In genomic region chr15:39358441-39359041, GRCh38 we compare ENCODE assay signal across 12 cellular contexts.
DNase-seq lines count a peak whose midpoint lies in the region; ATAC-seq and TF ChIP-seq lines count a peak whose summit lies in the region.
"Had no signal": no experiment of that assay in that cellular context is flagged by ENCODE, and none has a peak within 500 bp of the region (broad histone marks: within the 10 kb centered on the region; RNA-seq: fewer than 3 reads in every experiment).

No MANE protein-coding gene starts in this region.

- CTCF ChIA-PET in activated naive CD4-positive, alpha-beta T cell treated with anti-CD3 and anti-CD28 coated beads for 36 hours (lab: Charles Lee): no interaction called here

- intact Hi-C loops in spleen (cut with DNase I; ENCODE audit: low total_unique reads): no loop called here
- intact Hi-C loops in activated naive CD4-positive, alpha-beta T cell treated with anti-CD3 and anti-CD28 coated beads for 36 hours (cut with micrococcal nuclease): no loop called here

- WGBS in spleen, 5 donors: 34 to 71% (median 53%) methylated on average over 3 of the region's 3 CpGs

- TF ChIP-seq POLR2A in Peyer's patch (IDR thresholded peaks at IDR 0.05) (no peak), spleen (IDR thresholded peaks at IDR 0.05) (no peak)

- H3K27ac ChIP-seq in Peyer's patch: peak overlapping the region in 3 of 4 donors; percentile 21 to 56 (median 22)
- H3K27ac ChIP-seq in spleen: no peak overlapping the region
- H3K27ac ChIP-seq: KMS-11 had no signal

- peak; percentile 49 for ATAC-seq in omental fat pad (ENCODE audit: low FRiP score)
- ATAC-seq in activated naive CD8-positive, alpha-beta T cell treated with anti-CD3 and anti-CD28 coated beads, Interleukin-2, amount 50 U/mL, for 24 hours: no peak

- no peaks in the 10 kb centered on the region for H3K36me3 Mint-ChIP-seq in activated naive CD8-positive, alpha-beta T cell treated with anti-CD3 and anti-CD28 coated beads, Interleukin-2, amount 50 U/mL, for 24 hours (ENCODE audit: low read depth)
- no peaks in the 10 kb centered on the region for H3K36me3 Mint-ChIP-seq in activated naive CD4-positive, alpha-beta T cell treated with anti-CD3 and anti-CD28 coated beads for 36 hours (ENCODE audit: low read depth)
- H3K36me3 Mint-ChIP-seq: activated naive CD8-positive, alpha-beta T cell had no signal

- H3K4me3 ChIP-seq in AG10803 (ENCODE audit: low read length) (no peak overlapping the region), Peyer's patch (no peak overlapping the region), spleen (no peak overlapping the region)

- peak; percentile 70 for DNase-seq in AG10803 (ENCODE audit: low read depth)
- no peak for DNase-seq in Peyer's patch
- peak; percentile 78 for DNase-seq in fibroblast of peridontal ligament (ENCODE audit: extremely low read depth)
- DNase-seq in omental fat pad (ENCODE audit: low spot score): no peak
- no peak for DNase-seq in activated naive CD8-positive, alpha-beta T cell treated with anti-CD3 and anti-CD28 coated beads, Interleukin-2, amount 50 U/mL, for 24 hours
- DNase-seq in spleen: no peak
- no peak for DNase-seq in occipital lobe (lab: John Stamatoyannopoulos, UW)
- DNase-seq in activated naive CD4-positive, alpha-beta T cell treated with anti-CD3 and anti-CD28 coated beads for 36 hours: no peak
- DNase-seq: hippocampal formation, NCI-H526 treated with DMSO at 0.1 percent for 48 hours had no signal

- TF ChIP-seq CTCF in AG10803 (conservative IDR thresholded peaks at IDR 0.05; ENCODE audit: low read length) (no peak), Peyer's patch (IDR thresholded peaks at IDR 0.05) (no peak), omental fat pad (IDR thresholded peaks at IDR 0.05) (no peak), spleen (IDR thresholded peaks at IDR 0.05 in 8 of 11, conservative IDR thresholded peaks at IDR 0.05 in 3 of 11) (no peak)

- no peaks in the 10 kb centered on the region for H3K27me3 ChIP-seq in Peyer's patch
- H3K27me3 ChIP-seq in spleen (replicated peaks in 1 of 7): no peaks in the 10 kb centered on the region

- peaks cover 3% of the 10 kb centered on the region for H3K9me3 Mint-ChIP-seq in activated naive CD8-positive, alpha-beta T cell treated with anti-CD3 and anti-CD28 coated beads, Interleukin-2, amount 50 U/mL, for 24 hours
- H3K9me3 Mint-ChIP-seq in activated naive CD4-positive, alpha-beta T cell treated with anti-CD3 and anti-CD28 coated beads for 36 hours: no peaks in the 10 kb centered on the region

- H3K4me1 Mint-ChIP-seq in activated naive CD8-positive, alpha-beta T cell treated with anti-CD3 and anti-CD28 coated beads, Interleukin-2, amount 50 U/mL, for 24 hours: no peaks in the 10 kb centered on the region
- H3K4me1 Mint-ChIP-seq in activated naive CD4-positive, alpha-beta T cell treated with anti-CD3 and anti-CD28 coated beads for 36 hours (ENCODE audit: low read depth): no peaks in the 10 kb centered on the region

- H3K36me3 ChIP-seq in Peyer's patch: no peaks in the 10 kb centered on the region
- no peaks in the 10 kb centered on the region for H3K36me3 ChIP-seq in spleen

- peaks cover 2% of the 10 kb centered on the region for H3K27me3 Mint-ChIP-seq in activated naive CD8-positive, alpha-beta T cell treated with anti-CD3 and anti-CD28 coated beads, Interleukin-2, amount 50 U/mL, for 24 hours
- peaks cover 10% of the 10 kb centered on the region for H3K27me3 Mint-ChIP-seq in activated naive CD4-positive, alpha-beta T cell treated with anti-CD3 and anti-CD28 coated beads for 36 hours (ENCODE audit: low read depth)
- H3K27me3 Mint-ChIP-seq: activated naive CD8-positive, alpha-beta T cell had no signal

- H3K4me1 ChIP-seq in Peyer's patch (no peaks in the 10 kb centered on the region), spleen (no peaks in the 10 kb centered on the region)

- H3K9me3 ChIP-seq in Peyer's patch (no peaks in the 10 kb centered on the region), spleen (no peaks in the 10 kb centered on the region)

- no peak overlapping the region for H3K4me3 Mint-ChIP-seq in activated naive CD8-positive, alpha-beta T cell treated with anti-CD3 and anti-CD28 coated beads, Interleukin-2, amount 50 U/mL, for 24 hours
- H3K4me3 Mint-ChIP-seq in activated naive CD4-positive, alpha-beta T cell treated with anti-CD3 and anti-CD28 coated beads for 36 hours: no peak overlapping the region
- H3K4me3 Mint-ChIP-seq: activated naive CD8-positive, alpha-beta T cell had no signal

- no peak overlapping the region for H3K27ac Mint-ChIP-seq in activated naive CD8-positive, alpha-beta T cell treated with anti-CD3 and anti-CD28 coated beads, Interleukin-2, amount 50 U/mL, for 24 hours
- H3K27ac Mint-ChIP-seq in activated naive CD4-positive, alpha-beta T cell treated with anti-CD3 and anti-CD28 coated beads for 36 hours: no peak overlapping the region
- H3K27ac Mint-ChIP-seq: activated naive CD8-positive, alpha-beta T cell had no signal

Comparison
In these comparisons a context has a peak if more than half of its experiments do, and no peak if none do; other contexts are left out.
1. DNase-seq: peak in AG10803 (single experiment) and fibroblast of peridontal ligament (single experiment); none in Peyer's patch (0 of 3), omental fat pad (single experiment), activated naive CD8-positive, alpha-beta T cell treated with anti-CD3 and anti-CD28 coated beads, Interleukin-2, amount 50 U/mL, for 24 hours (single experiment), spleen (single experiment), occipital lobe (single experiment) and activated naive CD4-positive, alpha-beta T cell treated with anti-CD3 and anti-CD28 coated beads for 36 hours (single experiment).
2. H3K27ac ChIP-seq: peak in Peyer's patch (3 of 4); none in spleen (0 of 8).